In genomic region chr20:37690626-37691369, GRCh38 we compare ENCODE assay signal across 33 cellular contexts.
"Had no signal": no experiment of that assay in that cellular context is flagged by ENCODE, and none has a peak within 500 bp of the region (broad histone marks: within the 10 kb centered on the region; RNA-seq: fewer than 3 reads in every experiment).

No MANE protein-coding gene starts in this region.

- ATAC-seq: activated T-cell treated with anti-CD3 and anti-CD28 coated beads, Interleukin-2, amount 50 U/mL, for 4 hours; Panc1 had no signal

- H3K9me3 Mint-ChIP-seq: activated B cell treated with CpG ODN at 0.5 μM for 24 hours; activated CD4-positive, alpha-beta memory T cell treated with anti-CD3 and anti-CD28 coated beads for 36 hours; activated T-cell treated with anti-CD3 and anti-CD28 coated beads, Interleukin-2, amount 50 U/mL, for 4 hours; activated T-helper 1 cell treated with anti-CD3 and anti-CD28 coated beads, Interleukin-12 subunit alpha, Interleukin-12 subunit beta, Interleukin-2, Interleukin-4 antibody, amounts not matched to agents 30 ng/mL and 10 ng/mL and 1 ng/mL, durations not matched to agents 14 hours and 24 hours and 36 hours had no signal

- H3K27ac ChIP-seq: brain microvascular endothelial cell, RWPE1, VCaP had no signal

- DNase-seq: activated B cell treated with CpG ODN at 0.5 μM for 24 hours; activated CD4-positive, alpha-beta memory T cell treated with anti-CD3 and anti-CD28 coated beads for 36 hours; activated CD4-positive, alpha-beta T cell treated with anti-CD3 and anti-CD28 coated beads for 4 hours; activated CD4-positive, alpha-beta T cell treated with anti-CD3 and anti-CD28 coated beads, Interleukin-2, amount 50 U/mL, for 1 hour; activated CD4-positive, CD25-positive, alpha-beta regulatory T cell treated with anti-CD3 and anti-CD28 coated beads, Interleukin-2, amount 50 U/mL, for 72 hours; activated CD8-positive, alpha-beta memory T cell treated with anti-CD3 and anti-CD28 coated beads, Interleukin-2, amount 50 U/mL, for 4 hours; activated naive CD4-positive, alpha-beta T cell; activated naive CD4-positive, alpha-beta T cell treated with anti-CD3 and anti-CD28 coated beads, Interleukin-2, amount 50 U/mL, for 16 hours; activated naive CD8-positive, alpha-beta T cell treated with anti-CD3 and anti-CD28 coated beads for 36 hours; activated T-cell treated with anti-CD3 and anti-CD28 coated beads for 4 hours; activated T-cell treated with anti-CD3 and anti-CD28 coated beads, Interleukin-2, amount 50 U/mL, for 4 hours; amniotic stem cell; aorta; brain microvascular endothelial cell; central memory CD4-positive, alpha-beta T cell; KG1; NCI-H1092 treated with DMSO at 0.1 percent for 48 hours; NCI-H1417; NCI-H187 treated with DMSO at 0.1 percent for 48 hours; NCI-H2081; NCI-H226; NCI-H446 treated with DMSO at 0.1 percent for 48 hours; NCI-H524; NCI-H748 treated with DMSO at 0.1 percent for 48 hours; Right ventricle myocardium superior; SW 1271; T-helper 1 cell; T-helper 2 cell; T-helper 9 cell had no signal

- H3K36me3 ChIP-seq: brain microvascular endothelial cell had no signal

- H3K4me3 Mint-ChIP-seq: activated B cell treated with CpG ODN at 0.5 μM for 24 hours; activated CD4-positive, alpha-beta memory T cell treated with anti-CD3 and anti-CD28 coated beads for 36 hours; activated naive CD8-positive, alpha-beta T cell treated with anti-CD3 and anti-CD28 coated beads for 36 hours; activated T-cell treated with anti-CD3 and anti-CD28 coated beads, Interleukin-2, amount 50 U/mL, for 4 hours; activated T-helper 1 cell treated with anti-CD3 and anti-CD28 coated beads, Interleukin-12 subunit alpha, Interleukin-12 subunit beta, Interleukin-2, Interleukin-4 antibody, amounts not matched to agents 30 ng/mL and 10 ng/mL and 1 ng/mL, durations not matched to agents 14 hours and 24 hours and 36 hours had no signal

- H3K27ac Mint-ChIP-seq: activated B cell treated with CpG ODN at 0.5 μM for 24 hours; activated CD4-positive, alpha-beta memory T cell treated with anti-CD3 and anti-CD28 coated beads for 36 hours; activated naive CD8-positive, alpha-beta T cell treated with anti-CD3 and anti-CD28 coated beads for 36 hours; activated T-helper 1 cell treated with anti-CD3 and anti-CD28 coated beads, Interleukin-12 subunit alpha, Interleukin-12 subunit beta, Interleukin-2, Interleukin-4 antibody, amounts not matched to agents 30 ng/mL and 10 ng/mL and 1 ng/mL, durations not matched to agents 14 hours and 24 hours and 36 hours had no signal
